Comparison of ENCODE assay signal across 8 cellular contexts in the genomic region with DNA sequence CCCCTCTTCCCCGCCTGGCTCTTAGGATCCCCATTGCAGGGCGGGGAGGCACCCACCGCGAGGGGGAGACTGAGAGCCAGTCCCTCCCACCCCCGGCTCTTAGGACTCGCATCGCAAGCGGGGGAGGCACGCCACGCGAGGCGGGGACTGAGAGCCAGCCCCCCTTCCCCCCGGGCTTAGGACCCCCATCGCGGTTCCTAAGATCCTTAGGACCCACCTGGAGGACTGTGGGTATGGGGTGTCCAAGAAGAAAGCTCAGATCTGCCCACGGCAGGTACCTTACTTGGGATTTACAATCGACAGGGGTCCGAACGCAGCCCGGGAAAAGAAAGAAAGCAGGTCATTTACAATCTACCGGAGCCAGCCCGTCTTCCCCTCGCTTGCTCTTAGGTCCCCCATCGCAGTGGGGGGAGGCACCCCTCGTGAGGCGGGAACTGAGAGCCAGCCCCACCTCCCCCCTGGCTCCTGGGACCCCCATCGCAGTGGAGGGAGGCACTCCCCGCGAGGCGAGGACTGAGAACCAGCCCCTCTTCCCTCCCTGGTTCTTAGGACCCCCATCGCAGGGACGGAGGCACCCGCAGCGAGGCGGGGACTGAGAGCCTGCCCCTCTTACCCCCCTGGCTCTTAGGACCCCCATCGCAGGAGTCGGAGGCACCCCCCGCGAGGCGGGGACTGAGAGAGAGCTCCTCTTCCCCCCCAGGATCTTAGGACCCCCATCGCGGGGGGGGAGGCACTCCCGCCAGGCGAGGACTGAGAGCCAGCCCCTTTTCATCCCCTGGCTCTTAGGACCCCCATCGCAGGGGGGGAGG. TPM values are rescaled to one million over a fixed set of nuclear protein-coding genes. Genes with fewer than 3 reads are reported as not detected.
A peak's percentile ranks its signal among the peaks of the same experiment; 100 is the strongest.
DNase-seq lines count a peak whose midpoint lies in the region; ATAC-seq, FAIRE-seq and TF ChIP-seq lines count a peak whose summit lies in the region.

No MANE protein-coding gene starts in this region.

- H3K9me1 ChIP-seq in keratinocyte (ENCODE audit: control insufficient read depth, extremely low read depth, insufficient read depth, low read length): no peaks in the 10 kb centered on the region

- TF ChIP-seq CTCF in BJ (IDR thresholded peaks at IDR 0.05; ENCODE audit: insufficient read depth, low read depth, low read length) (peak; percentile 73), body of pancreas (IDR thresholded peaks at IDR 0.05) (peak in 6 of 7 experiments; percentile 17 to 61 (median 59)), keratinocyte (optimal IDR thresholded peaks at IDR 0.05 in 1 of 3, IDR thresholded peaks at IDR 0.05 in 1 of 3, conservative IDR thresholded peaks at IDR 0.05 in 1 of 3; ENCODE audit: extremely low read depth in 1 of 3, insufficient read depth in 2 of 3, low read length in 3 of 3) (peak; percentile 51 to 80 (median 53))

- intact Hi-C loops in body of pancreas (cut with DNase I): no loop called here

- peak overlapping the region; percentile 32 for H3K4me3 ChIP-seq in BJ (ENCODE audit: low read depth, low read length)
- no peak overlapping the region for H3K4me3 ChIP-seq in body of pancreas
- H3K4me3 ChIP-seq in keratinocyte (ENCODE audit: control insufficient read depth in 2 of 3, extremely low read depth in 1 of 3, insufficient read depth in 2 of 3, low read depth in 1 of 3, low read length in 3 of 3): peak overlapping the region; percentile 20 to 57 (median 48)

- DNase-seq in BJ (ENCODE audit: low read depth): no peak
- peak; percentile 74 for DNase-seq in HuH-7.5 (ENCODE audit: low spot score)
- peak in 3 of 5 donors; percentile 32 to 50 (median 47) for DNase-seq in T-helper 1 cell
- DNase-seq in body of pancreas: peak in 3 of 4 donors; percentile 44 to 65 (median 47)
- DNase-seq in keratinocyte (ENCODE audit: low read depth, low spot score): no peak
- peak; percentile 67 to 74 for DNase-seq in stimulated activated CD4-positive, alpha-beta T cell treated with anti-CD3 and anti-CD28 coated beads, Interleukin-2, amount 100 ng/mL, for 24 hours
- no peak for DNase-seq in kidney glomerular epithelial cell (lab: John Stamatoyannopoulos, UW)

- H3K27ac ChIP-seq in body of pancreas: no peak overlapping the region
- no peak overlapping the region for H3K27ac ChIP-seq in keratinocyte (ENCODE audit: control insufficient read depth, insufficient read depth, low read length)

- H3K27me3 ChIP-seq in BJ (ENCODE audit: control insufficient read depth, insufficient read depth, low read length) (peaks cover 19% of the 10 kb centered on the region), body of pancreas (peaks cover 0 to 3% of the 10 kb centered on the region in 2 donors), keratinocyte (ENCODE audit: control insufficient read depth, extremely low read depth, insufficient read depth, low read length) (peaks cover 30% of the 10 kb centered on the region)

- peak; percentile 84 for ATAC-seq in GM19023 (IDR thresholded peaks at IDR 0.05; ENCODE audit: unreplicated experiment)
- peak; percentile 65 for ATAC-seq in body of pancreas

- FAIRE-seq in keratinocyte (lab: Jason Lieb, UNC): no peak

- peak overlapping the region; percentile 81 for H3K4me2 ChIP-seq in keratinocyte (ENCODE audit: control insufficient read depth, extremely low read depth, insufficient read depth, low read depth, low read length)

- no peaks in the 10 kb centered on the region for H3K79me2 ChIP-seq in keratinocyte (ENCODE audit: control insufficient read depth, insufficient read depth, low read length)

- CTCF ChIA-PET in BJ (lab: Yijun Ruan, JAX): interaction anchor here (0.7 kb wide), 1 partner anchor 121 kb away, joined by 3 read pairs; no protein-coding TSS in a partner anchor

- H3K9ac ChIP-seq in keratinocyte (ENCODE audit: control insufficient read depth, extremely low read depth, insufficient read depth, low read length): peak overlapping the region; percentile 15

- no peaks in the 10 kb centered on the region for H3K9me3 ChIP-seq in body of pancreas
- no peaks in the 10 kb centered on the region for H3K9me3 ChIP-seq in keratinocyte (ENCODE audit: control insufficient read depth, low read depth, low read length)

- H3K4me1 ChIP-seq in body of pancreas (peaks cover 24% of the 10 kb centered on the region), keratinocyte (ENCODE audit: control insufficient read depth, extremely low read depth, insufficient read depth, low read length) (peaks cover 4% of the 10 kb centered on the region)

- dilution Hi-C loops in keratinocyte (cut with MboI; ENCODE audit: extremely low pct_ligation_motif_present, low sequenced_read_pairs): no loop called here

- no peak for TF ChIP-seq POLR2A in body of pancreas (IDR thresholded peaks at IDR 0.05)

- no peaks in the 10 kb centered on the region for H3K36me3 ChIP-seq in BJ (ENCODE audit: control insufficient read depth, insufficient read depth, low read length)
- no peaks in the 10 kb centered on the region for H3K36me3 ChIP-seq in body of pancreas (replicated peaks in 1 of 2; ENCODE audit: insufficient read depth in 1 of 2, low read depth in 2 of 2)
- no peaks in the 10 kb centered on the region for H3K36me3 ChIP-seq in keratinocyte (ENCODE audit: control insufficient read depth in 2 of 2, extremely low read depth in 1 of 2, insufficient read depth in 2 of 2, low read length in 2 of 2)

- WGBS in body of pancreas, 2 donors: 2 to 4% methylated on average over 5 to 39 of the region's 45 CpGs

- POLR2A ChIA-PET in BJ (lab: Charles Lee): no interaction called here

- no peaks in the 10 kb centered on the region for H4K20me1 ChIP-seq in keratinocyte (ENCODE audit: control insufficient read depth, extremely low read depth, insufficient read depth, low read length)

- H2AFZ ChIP-seq in keratinocyte (ENCODE audit: control insufficient read depth, low read length): peak overlapping the region; percentile 64

RNA-seq across cellular contexts. Expression of a gene that starts 43.7 kb away (rescaled TPM):
- polyA plus RNA-seq in BJ (2011; rRNA removed) (8.5 and 12.8 TPM in 2 replicates), keratinocyte (8.3 to 13.1 TPM (median 11.2 TPM) in 3 replicates)
- polyA minus RNA-seq in BJ (2011; rRNA and poly(A)+ RNA removed): 11.4 and 14.2 TPM in 2 replicates
- total RNA-seq in body of pancreas: 10 to 100 TPM; 34.3 to 41.2 TPM
- 8.3 TPM for polyA plus RNA-seq in keratinocyte (2011; ENCODE audit: low read depth)
- 3.0 and 3.6 TPM in 2 replicates for polyA plus RNA-seq in keratinocyte (2011; cell fraction: cytosol; rRNA removed)
- polyA plus RNA-seq in keratinocyte (2011; cell fraction: nucleus; rRNA removed): 32.8 and 36.4 TPM in 2 replicates
- polyA plus RNA-seq in keratinocyte (2012; ENCODE audit: low replicate concordance): 6.2 and 9.8 TPM in 2 replicates
- 9.1 to 19.2 TPM (median 11.4 TPM) in 3 replicates for polyA minus RNA-seq in keratinocyte
- 7.9 TPM for polyA minus RNA-seq in keratinocyte (2011; cell fraction: cytosol; rRNA and poly(A)+ RNA removed)
- 10.2 and 19.0 TPM in 2 replicates for polyA minus RNA-seq in keratinocyte (2011; cell fraction: nucleus; rRNA and poly(A)+ RNA removed)

Comparison
In these comparisons a context has a peak if more than half of its experiments do, and no peak if none do; other contexts are left out.
1. DNase-seq: peak in HuH-7.5 (single experiment), T-helper 1 cell (3 of 5), body of pancreas (3 of 4) and stimulated activated CD4-positive, alpha-beta T cell treated with anti-CD3 and anti-CD28 coated beads, Interleukin-2, amount 100 ng/mL, for 24 hours (2 of 2); none in BJ (single experiment), keratinocyte (single experiment) and kidney glomerular epithelial cell (single experiment).
2. H3K4me3 ChIP-seq: peak in BJ (single experiment) and keratinocyte (3 of 3); none in body of pancreas (0 of 2).
3. Peak in every context shown above with its lines, with median percentiles within 50 percentile points of each other: CTCF ChIP-seq.